ENCODE assay signal across 8 cellular contexts in genomic region chr6:137219664-137220252, GRCh38. TPM values are rescaled to one million over a fixed set of nuclear protein-coding genes. Genes with fewer than 3 reads are reported as not detected.
A peak's percentile ranks its signal among the peaks of the same experiment; 100 is the strongest.
DNase-seq lines count a peak whose midpoint lies in the region; ATAC-seq and TF ChIP-seq lines count a peak whose summit lies in the region.

No MANE protein-coding gene starts in this region.

- H3K27me3 Mint-ChIP-seq in stimulated activated memory B cell treated with anti-CD40 and anti-IgM and Interleukin-4, amounts not matched to agents 10 μg/mL and 1 μg/mL and 100 μg/mL, for 72 hours: no peaks in the 10 kb centered on the region

- peaks cover 76% of the 10 kb centered on the region for H3K4me1 Mint-ChIP-seq in stimulated activated memory B cell treated with anti-CD40 and anti-IgM and Interleukin-4, amounts not matched to agents 10 μg/mL and 1 μg/mL and 100 μg/mL, for 72 hours

- H3K4me1 ChIP-seq in right atrium auricular region (peaks cover 0 to 77% of the 10 kb centered on the region in 2 donors), foreskin keratinocyte (peaks cover 25% of the 10 kb centered on the region)

- peak overlapping the region; percentile 99 for H3K4me3 Mint-ChIP-seq in stimulated activated memory B cell treated with anti-CD40 and anti-IgM and Interleukin-4, amounts not matched to agents 10 μg/mL and 1 μg/mL and 100 μg/mL, for 72 hours

- H3K27me3 ChIP-seq in right atrium auricular region (no peaks in the 10 kb centered on the region), foreskin keratinocyte (no peaks in the 10 kb centered on the region)

- peak overlapping the region; percentile 100 for H3K27ac Mint-ChIP-seq in stimulated activated memory B cell treated with anti-CD40 and anti-IgM and Interleukin-4, amounts not matched to agents 10 μg/mL and 1 μg/mL and 100 μg/mL, for 72 hours

- no peaks in the 10 kb centered on the region for H3K36me3 ChIP-seq in right atrium auricular region
- peaks cover 9% of the 10 kb centered on the region; the same call in 1 of the 2 replicates for H3K36me3 ChIP-seq in SK-N-MC (ENCODE audit: insufficient read depth, low read length)

- H3K36me3 Mint-ChIP-seq in stimulated activated memory B cell treated with anti-CD40 and anti-IgM and Interleukin-4, amounts not matched to agents 10 μg/mL and 1 μg/mL and 100 μg/mL, for 72 hours: peaks cover 6% of the 10 kb centered on the region

- TF ChIP-seq CTCF in right atrium auricular region (IDR thresholded peaks at IDR 0.05) (no peak), foreskin keratinocyte (conservative IDR thresholded peaks at IDR 0.05) (no peak)

- H3K27ac ChIP-seq in right atrium auricular region (peak overlapping the region; percentile 99 to 100), SK-N-MC (no peak overlapping the region), foreskin keratinocyte (no peak overlapping the region)

- no peaks in the 10 kb centered on the region for H3K9me3 ChIP-seq in right atrium auricular region
- no peaks in the 10 kb centered on the region for H3K9me3 ChIP-seq in SK-N-MC (ENCODE audit: low read depth, low read length)

- peak overlapping the region; percentile 95 for H3K4me3 ChIP-seq in right atrium auricular region
- H3K4me3 ChIP-seq in SK-N-MC: peak overlapping the region; percentile 87

- no peaks in the 10 kb centered on the region for H3K9me3 Mint-ChIP-seq in stimulated activated memory B cell treated with anti-CD40 and anti-IgM and Interleukin-4, amounts not matched to agents 10 μg/mL and 1 μg/mL and 100 μg/mL, for 72 hours

- intact Hi-C loops in left cardiac atrium (cut with DNase I): loop anchor here in 1 of 2 donors (5.0 kb wide), 1 partner anchor 93 kb away; no protein-coding TSS in a partner anchor

- H3K9ac ChIP-seq in SK-N-MC (ENCODE audit: insufficient read length): peak overlapping the region; percentile 93

- ATAC-seq in left cardiac atrium (no peak), foreskin keratinocyte (no peak), HG03469 (IDR thresholded peaks at IDR 0.05; ENCODE audit: unreplicated experiment) (no peak)
- ATAC-seq in stimulated activated memory B cell treated with anti-CD40 and anti-IgM and Interleukin-4, amounts not matched to agents 10 μg/mL and 1 μg/mL and 100 μg/mL, for 72 hours: peak; percentile 2

- DNase-seq in right atrium auricular region (ENCODE audit: low spot score) (no peak), left cardiac atrium (no peak), SK-N-MC (ENCODE audit: low read depth, low spot score) (no peak), foreskin keratinocyte (peak; percentile 7 to 22), NCI-H2196 treated with DMSO at 0.1 percent for 48 hours (lab: John Stamatoyannopoulos, UW; ENCODE audit: unreplicated experiment) (no peak), DMS153 (lab: John Stamatoyannopoulos, UW) (no peak)

RNA-seq across cellular contexts. Expression of gene IFNGR1, which starts 0.6 kb away (rescaled TPM):
- total RNA-seq in right atrium auricular region: 100 to 1,000 TPM; 111 to 143 TPM
- total RNA-seq in left cardiac atrium: 100 to 1,000 TPM; 128 to 158 TPM
- 46.3 and 48.2 TPM in 2 replicates for total RNA-seq in foreskin keratinocyte
- polyA plus RNA-seq in foreskin keratinocyte: 27.4 and 31.6 TPM in 2 replicates

RNA-seq across cellular contexts. Expression of gene IL22RA2, which starts 46.3 kb away (rescaled TPM):
- total RNA-seq in right atrium auricular region: not detected
- total RNA-seq in left cardiac atrium: not detected
- total RNA-seq in foreskin keratinocyte: not detected in 2 replicates
- polyA plus RNA-seq in foreskin keratinocyte: not detected in 2 replicates

Comparison
In these comparisons a context has a peak if more than half of its experiments do, and no peak if none do; other contexts are left out.
1. DNase-seq: peak in foreskin keratinocyte (2 of 2); none in right atrium auricular region (single experiment), left cardiac atrium (single experiment), SK-N-MC (single experiment), NCI-H2196 treated with DMSO at 0.1 percent for 48 hours (single experiment) and DMS153 (single experiment).
2. H3K27ac ChIP-seq: peak in right atrium auricular region (2 of 2); none in SK-N-MC (single experiment) and foreskin keratinocyte (single experiment).